13 cellular contexts compared by ENCODE assay signal in genomic region chrX:13816899-13817298, GRCh38. TPM values are rescaled to one million over a fixed set of nuclear protein-coding genes. Genes with fewer than 3 reads are reported as not detected.
DNase-seq lines count a peak whose midpoint lies in the region; FAIRE-seq and TF ChIP-seq lines count a peak whose summit lies in the region.
"Had no signal": no experiment of that assay in that cellular context is flagged by ENCODE, and none has a peak within 500 bp of the region (broad histone marks: within the 10 kb centered on the region; RNA-seq: fewer than 3 reads in every experiment).

A gene with protein sequence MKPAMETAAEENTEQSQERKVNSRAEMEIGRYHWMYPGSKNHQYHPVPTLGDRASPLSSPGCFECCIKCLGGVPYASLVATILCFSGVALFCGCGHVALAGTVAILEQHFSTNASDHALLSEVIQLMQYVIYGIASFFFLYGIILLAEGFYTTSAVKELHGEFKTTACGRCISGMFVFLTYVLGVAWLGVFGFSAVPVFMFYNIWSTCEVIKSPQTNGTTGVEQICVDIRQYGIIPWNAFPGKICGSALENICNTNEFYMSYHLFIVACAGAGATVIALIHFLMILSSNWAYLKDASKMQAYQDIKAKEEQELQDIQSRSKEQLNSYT (minus strand): TSS chrX:13817093. CDS start chrX:13816904, 189 bp downstream.

- H3K4me3 ChIP-seq in BE2C (ENCODE audit: low read depth, low read length) (peak within 1 kb of the TSS; percentile 64), astrocyte (ENCODE audit: insufficient read depth, low read depth, low read length) (peak within 1 kb of the TSS; percentile 46), brain microvascular endothelial cell (ENCODE audit: low read depth, low read length) (no peak within 1 kb of the TSS)
- H3K4me3 ChIP-seq: MG63 had no signal

- H4K20me1 ChIP-seq in astrocyte (ENCODE audit: insufficient read depth, low read length), result no peaks in the 10 kb centered on the region

- in situ Hi-C loops in brain microvascular endothelial cell (cut with HindIII; ENCODE audit: low pct_ligation_motif_present, low sequenced_read_pairs), result no loop called here

- TF ChIP-seq CTCF in BE2C (IDR thresholded peaks at IDR 0.05; ENCODE audit: low read depth, low read length), result no peak
- TF ChIP-seq CTCF in astrocyte (IDR thresholded peaks at IDR 0.05; ENCODE audit: insufficient read depth, low read depth, low read length), result no peak
- no peak for TF ChIP-seq CTCF in brain microvascular endothelial cell (IDR thresholded peaks at IDR 0.05; ENCODE audit: low read depth, low read length, missing control alignments)

- no peaks in the 10 kb centered on the region for H3K79me2 ChIP-seq in astrocyte (ENCODE audit: insufficient read depth, low read length)

- H3K4me1 Mint-ChIP-seq in astrocyte (ENCODE audit: low read depth, unreplicated experiment), result no peaks in the 10 kb centered on the region

- H3K9me3 Mint-ChIP-seq in astrocyte (ENCODE audit: unreplicated experiment), result no peaks in the 10 kb centered on the region

- no peak within 1 kb of the TSS for H2AFZ ChIP-seq in astrocyte (ENCODE audit: low read depth, low read length)

- DNase-seq in BE2C (peak; percentile 60), astrocyte (ENCODE audit: low read depth) (no peak), hypothalamus (lab: John Stamatoyannopoulos, UW) (peak in 40 of 51 donors; percentile 1 to 80 (median 31)), pons (ENCODE audit: low spot score) (peak; percentile 66), brain microvascular endothelial cell (no peak), cortex of kidney (lab: John Stamatoyannopoulos, UW) (no peak)
- no peak for DNase-seq in stimulated activated CD4-positive, alpha-beta T cell treated with anti-CD3 and anti-CD28 coated beads, Interleukin-2, amount 100 ng/mL, for 24 hours
- no peak for DNase-seq in activated CD4-positive, alpha-beta T cell treated with anti-CD3 and anti-CD28 coated beads, Interleukin-2, amount 50 U/mL, for 4 hours
- DNase-seq: activated naive CD4-positive, alpha-beta T cell; MG63; T-helper 2 cell had no signal

- no peaks in the 10 kb centered on the region for H3K27me3 Mint-ChIP-seq in astrocyte (ENCODE audit: low read depth, unreplicated experiment)

- peak within 1 kb of the TSS; percentile 58 for H3K4me3 Mint-ChIP-seq in astrocyte (ENCODE audit: unreplicated experiment)

- no peaks in the 10 kb centered on the region for H3K27me3 ChIP-seq in BE2C
- no peaks in the 10 kb centered on the region for H3K27me3 ChIP-seq in astrocyte (ENCODE audit: insufficient read depth, low read length)
- no peaks in the 10 kb centered on the region for H3K27me3 ChIP-seq in brain microvascular endothelial cell (replicated peaks)
- H3K27me3 ChIP-seq: MG63 had no signal

- H3K4me2 ChIP-seq in astrocyte (ENCODE audit: low read length), result peak within 1 kb of the TSS; percentile 79

- H3K27ac ChIP-seq in astrocyte (ENCODE audit: low read depth, low read length) (no peak within 1 kb of the TSS), brain microvascular endothelial cell (no peak within 1 kb of the TSS)

- no peaks in the 10 kb centered on the region for H3K36me3 Mint-ChIP-seq in astrocyte (ENCODE audit: low read depth, unreplicated experiment)

- peak within 1 kb of the TSS; percentile 54 for H3K9ac ChIP-seq in astrocyte (ENCODE audit: low read length)

- no peak for FAIRE-seq in astrocyte (lab: Jason Lieb, UNC)
- FAIRE-seq: A204.1 had no signal

- H3K36me3 ChIP-seq in BE2C, result no peaks in the 10 kb centered on the region
- no peaks in the 10 kb centered on the region for H3K36me3 ChIP-seq in astrocyte (ENCODE audit: insufficient read depth, low read length)
- H3K36me3 ChIP-seq in brain microvascular endothelial cell (replicated peaks), result no peaks in the 10 kb centered on the region
- H3K36me3 ChIP-seq: MG63 had no signal

- H3K9me3 ChIP-seq in BE2C, result no peaks in the 10 kb centered on the region
- H3K9me3 ChIP-seq in astrocyte (ENCODE audit: insufficient read depth, low read depth, low read length), result no peaks in the 10 kb centered on the region
- H3K9me3 ChIP-seq: MG63 had no signal

- no peak within 1 kb of the TSS for H3K27ac Mint-ChIP-seq in astrocyte (ENCODE audit: unreplicated experiment)

- H3K4me1 ChIP-seq in BE2C (no peaks in the 10 kb centered on the region), astrocyte (ENCODE audit: insufficient read depth, low read length) (no peaks in the 10 kb centered on the region)

RNA-seq across cellular contexts. Expression of the gene that starts here (rescaled TPM):
- 35.0 TPM for polyA plus RNA-seq in BE2C (2012; ENCODE audit: insufficient read depth, insufficient read length, low read depth)
- total RNA-seq in astrocyte, result 21.5 and 22.4 TPM in 2 replicates
- total RNA-seq: activated CD8-positive, alpha-beta memory T cell treated with anti-CD3 and anti-CD28 coated beads for 36 hours had no signal

Comparison
In these comparisons a context has a peak if more than half of its experiments do, and no peak if none do; other contexts are left out.
1. DNase-seq: peak in BE2C (single experiment), hypothalamus (40 of 51) and pons (single experiment); none in astrocyte (single experiment), brain microvascular endothelial cell (single experiment), cortex of kidney (single experiment), stimulated activated CD4-positive, alpha-beta T cell treated with anti-CD3 and anti-CD28 coated beads, Interleukin-2, amount 100 ng/mL, for 24 hours (0 of 2) and activated CD4-positive, alpha-beta T cell treated with anti-CD3 and anti-CD28 coated beads, Interleukin-2, amount 50 U/mL, for 4 hours (0 of 2).